21 cellular contexts compared by ENCODE assay signal in genomic region chr17:49291929-49292328, GRCh38.
"Had no signal": no experiment of that assay in that cellular context is flagged by ENCODE, and none has a peak within 500 bp of the region (broad histone marks: within the 10 kb centered on the region; RNA-seq: fewer than 3 reads in every experiment).

No MANE protein-coding gene starts in this region.

- DNase-seq: esophagus squamous epithelium; glutamatergic neuron; left colon; left ventricle myocardium superior; mesendoderm; naive B cell; occipital lobe; pancreas; right cardiac atrium; stimulated activated CD4-positive, alpha-beta T cell treated with anti-CD3 and anti-CD28 coated beads, Interleukin-2, amount 100 ng/mL, for 48 hours; testis; transverse colon had no signal

- H3K4me3 ChIP-seq: esophagus squamous epithelium, gastroesophageal sphincter, hepatocyte, lung, pancreas, smooth muscle cell, testis, transverse colon had no signal

- H2AFZ ChIP-seq: hepatocyte had no signal

- H3K4me1 ChIP-seq: esophagus squamous epithelium, pancreas had no signal

- H3K4me3 Mint-ChIP-seq: dendritic cell treated with granulocyte-macrophage colony-stimulating factor and Interleukin-4, amounts not matched to agents 40 ng/mL and 50 ng/mL, for 4 days; naive B cell; nephron; stimulated activated naive CD8-positive, alpha-beta T cell treated with anti-CD3 and anti-CD28 coated beads, Interleukin-15, Interleukin-2, amounts not matched to agents 100 ng/mL and 50 ng/mL, for 24 hours had no signal

- H3K79me2 ChIP-seq: hepatocyte had no signal

- H3K36me3 ChIP-seq: transverse colon had no signal

- H3K27me3 Mint-ChIP-seq: dendritic cell treated with granulocyte-macrophage colony-stimulating factor and Interleukin-4, amounts not matched to agents 40 ng/mL and 50 ng/mL, for 4 days; naive B cell; progenitor cell of endocrine pancreas; stimulated activated naive CD8-positive, alpha-beta T cell treated with anti-CD3 and anti-CD28 coated beads, Interleukin-15, Interleukin-2, amounts not matched to agents 100 ng/mL and 50 ng/mL, for 24 hours had no signal

- H3K27ac Mint-ChIP-seq: dendritic cell treated with granulocyte-macrophage colony-stimulating factor and Interleukin-4, amounts not matched to agents 40 ng/mL and 50 ng/mL, for 4 days; nephron; stimulated activated naive CD8-positive, alpha-beta T cell treated with anti-CD3 and anti-CD28 coated beads, Interleukin-15, Interleukin-2, amounts not matched to agents 100 ng/mL and 50 ng/mL, for 24 hours had no signal

- ATAC-seq: gastroesophageal sphincter, left colon, left ventricle myocardium superior, pancreas, right cardiac atrium had no signal

- FAIRE-seq: colon, pancreas had no signal

- H3K27me3 ChIP-seq: esophagus squamous epithelium, gastroesophageal sphincter, hepatocyte, pancreas, testis, transverse colon had no signal

- H3K9me3 ChIP-seq: esophagus squamous epithelium, gastroesophageal sphincter, pancreas, testis, transverse colon had no signal

- H3K36me3 Mint-ChIP-seq: naive B cell had no signal

- H3K4me2 ChIP-seq: hepatocyte, smooth muscle cell had no signal

- H3K4me1 Mint-ChIP-seq: naive B cell, nephron had no signal

- H3K27ac ChIP-seq: esophagus squamous epithelium, gastroesophageal sphincter, hepatocyte, pancreas, testis, transverse colon had no signal
